Comparison of ENCODE assay signal across 22 cellular contexts in the genomic region with DNA sequence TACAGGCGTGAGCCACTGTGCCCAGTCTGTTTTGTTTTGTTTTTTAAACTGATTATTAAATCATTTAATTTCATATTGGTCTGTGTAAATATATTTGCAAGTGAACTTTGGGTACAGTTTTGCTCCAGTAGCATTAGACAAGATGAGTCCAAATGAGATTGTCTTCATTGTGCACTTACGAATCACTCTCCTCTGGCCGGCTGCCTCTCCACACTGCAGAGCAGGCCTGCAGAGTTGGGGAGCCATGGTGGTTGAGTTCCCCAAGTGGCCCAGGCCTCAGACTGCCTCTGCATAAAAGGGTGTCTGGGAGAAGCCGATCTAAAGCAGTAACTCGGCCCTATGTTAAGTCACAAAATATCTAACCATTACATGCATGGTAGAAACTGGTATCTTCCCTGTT.
"Had no signal": no experiment of that assay in that cellular context is flagged by ENCODE, and none has a peak within 500 bp of the region (broad histone marks: within the 10 kb centered on the region; RNA-seq: fewer than 3 reads in every experiment).

No MANE protein-coding gene starts in this region.

- H3K9me3 ChIP-seq: esophagus squamous epithelium, gastroesophageal sphincter, right lobe of liver, suprapubic skin, transverse colon, uterus had no signal

- H3K27me3 ChIP-seq: esophagus squamous epithelium, gastroesophageal sphincter, right lobe of liver, suprapubic skin, transverse colon, uterus had no signal

- H3K4me3 Mint-ChIP-seq: activated naive CD8-positive, alpha-beta T cell treated with anti-CD3 and anti-CD28 coated beads, Interleukin-2, amount 10 ng/mL, durations not matched to agents 7 days and 5 days; endodermal cell; nephron; stimulated activated effector memory CD8-positive, alpha-beta T cell treated with anti-CD3 and anti-CD28 coated beads, Interleukin-12 subunit alpha, Interleukin-12 subunit beta, amount 100 ng/mL, for 72 hours; stimulated activated naive CD8-positive, alpha-beta T cell treated with anti-CD3 and anti-CD28 coated beads, Interleukin-15, amount 100 ng/mL, for 72 hours had no signal

- H3K27me3 Mint-ChIP-seq: activated naive CD8-positive, alpha-beta T cell treated with anti-CD3 and anti-CD28 coated beads, Interleukin-2, amount 10 ng/mL, durations not matched to agents 7 days and 5 days; stimulated activated naive CD8-positive, alpha-beta T cell treated with anti-CD3 and anti-CD28 coated beads, Interleukin-15, amount 100 ng/mL, for 72 hours had no signal

- H3K4me1 Mint-ChIP-seq: activated naive CD8-positive, alpha-beta T cell treated with anti-CD3 and anti-CD28 coated beads, Interleukin-2, amount 10 ng/mL, durations not matched to agents 7 days and 5 days; endodermal cell; stimulated activated effector memory CD8-positive, alpha-beta T cell treated with anti-CD3 and anti-CD28 coated beads, Interleukin-12 subunit alpha, Interleukin-12 subunit beta, amount 100 ng/mL, for 72 hours; stimulated activated naive CD8-positive, alpha-beta T cell treated with anti-CD3 and anti-CD28 coated beads, Interleukin-15, amount 100 ng/mL, for 72 hours had no signal

- DNase-seq: activated CD4-positive, alpha-beta T cell treated with anti-CD3 and anti-CD28 coated beads for 1 hour; activated CD4-positive, alpha-beta T cell treated with anti-CD3 and anti-CD28 coated beads, Interleukin-2, amount 50 U/mL, for 4 hours; activated naive CD4-positive, alpha-beta T cell treated with Interleukin-2 at 50 U/mL for 16 hours; activated naive CD8-positive, alpha-beta T cell treated with anti-CD3 and anti-CD28 coated beads, Interleukin-2, amount 10 ng/mL, durations not matched to agents 7 days and 5 days; activated T-cell treated with anti-CD3 and anti-CD28 coated beads, Interleukin-2, amount 50 U/mL, for 48 hours; cerebellar nuclear complex; endodermal cell; esophagus squamous epithelium; hypothalamus; midbrain; small intestine; stimulated activated CD4-positive, alpha-beta T cell treated with anti-CD3 and anti-CD28 coated beads, Interleukin-2, amount 100 ng/mL, for 24 hours; stimulated activated naive CD8-positive, alpha-beta T cell treated with anti-CD3 and anti-CD28 coated beads, Interleukin-15, amount 100 ng/mL, for 72 hours; transverse colon; uterus; WERI-Rb-1 had no signal

- H3K27ac Mint-ChIP-seq: activated naive CD8-positive, alpha-beta T cell treated with anti-CD3 and anti-CD28 coated beads, Interleukin-2, amount 10 ng/mL, durations not matched to agents 7 days and 5 days; endodermal cell; nephron; stimulated activated effector memory CD8-positive, alpha-beta T cell treated with anti-CD3 and anti-CD28 coated beads, Interleukin-12 subunit alpha, Interleukin-12 subunit beta, amount 100 ng/mL, for 72 hours; stimulated activated naive CD8-positive, alpha-beta T cell treated with anti-CD3 and anti-CD28 coated beads, Interleukin-15, amount 100 ng/mL, for 72 hours had no signal

- H3K36me3 Mint-ChIP-seq: activated naive CD8-positive, alpha-beta T cell treated with anti-CD3 and anti-CD28 coated beads, Interleukin-2, amount 10 ng/mL, durations not matched to agents 7 days and 5 days; stimulated activated effector memory CD8-positive, alpha-beta T cell treated with anti-CD3 and anti-CD28 coated beads, Interleukin-12 subunit alpha, Interleukin-12 subunit beta, amount 100 ng/mL, for 72 hours had no signal

- H3K27ac ChIP-seq: esophagus squamous epithelium, gastroesophageal sphincter, right lobe of liver, suprapubic skin, transverse colon, uterus, WERI-Rb-1 had no signal

- H3K4me3 ChIP-seq: coronary artery, esophagus squamous epithelium, gastroesophageal sphincter, right lobe of liver, suprapubic skin, transverse colon, uterus had no signal

- H3K9me3 Mint-ChIP-seq: activated naive CD8-positive, alpha-beta T cell treated with anti-CD3 and anti-CD28 coated beads, Interleukin-2, amount 10 ng/mL, durations not matched to agents 7 days and 5 days; endodermal cell; nephron; stimulated activated effector memory CD8-positive, alpha-beta T cell treated with anti-CD3 and anti-CD28 coated beads, Interleukin-12 subunit alpha, Interleukin-12 subunit beta, amount 100 ng/mL, for 72 hours had no signal

- H3K36me3 ChIP-seq: uterus had no signal

- ATAC-seq: gastroesophageal sphincter; right lobe of liver; stimulated activated effector memory CD8-positive, alpha-beta T cell treated with anti-CD3 and anti-CD28 coated beads, Interleukin-12 subunit alpha, Interleukin-12 subunit beta, amount 100 ng/mL, for 72 hours; stimulated activated naive CD8-positive, alpha-beta T cell treated with anti-CD3 and anti-CD28 coated beads, Interleukin-15, amount 100 ng/mL, for 72 hours had no signal
